In the genomic region with DNA sequence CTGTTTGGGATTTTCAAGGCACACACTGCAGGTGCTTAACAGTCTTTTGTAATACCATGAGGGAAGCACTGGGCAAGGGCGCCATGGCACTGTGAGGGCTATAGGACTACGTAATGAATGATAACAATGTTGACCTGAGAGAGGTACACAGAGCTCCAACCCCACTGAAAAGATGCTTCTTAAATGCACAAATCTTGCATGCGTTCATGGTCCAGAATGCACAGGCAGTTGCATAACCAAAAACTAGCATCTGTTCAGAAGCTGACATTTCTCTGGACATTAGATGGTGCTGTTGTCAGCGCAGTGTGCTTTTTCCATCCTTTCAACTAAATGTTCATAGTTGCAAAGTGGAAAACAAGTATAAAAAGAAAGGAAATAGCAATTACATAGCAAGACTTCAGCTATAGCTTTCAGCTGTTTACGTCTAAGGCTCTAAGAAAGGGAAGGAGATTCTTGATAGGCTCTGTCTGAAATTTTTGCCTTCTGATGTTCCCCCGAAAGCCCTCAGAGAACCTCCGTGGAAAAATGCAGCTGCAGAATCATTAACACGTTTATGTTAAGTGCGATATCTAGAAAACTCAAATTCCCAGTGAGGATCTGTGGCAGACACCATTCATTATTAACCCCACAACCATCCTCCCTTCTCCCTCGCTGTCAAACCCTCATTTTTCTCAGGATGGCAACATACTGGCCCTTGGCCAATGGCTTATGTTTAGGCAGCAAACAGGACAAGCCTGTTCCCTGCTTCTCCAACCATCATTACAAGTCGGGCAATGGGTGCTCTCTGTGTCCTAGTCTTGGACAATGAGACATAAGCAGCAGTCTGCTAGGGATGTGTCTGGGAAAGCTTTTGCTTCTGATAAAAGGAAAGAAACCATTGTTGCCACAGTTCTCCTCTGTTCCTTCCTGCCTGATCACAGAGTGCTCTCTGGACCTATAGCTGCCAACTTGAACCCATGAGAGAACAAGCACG, we compare ENCODE assay signal across 8 cellular contexts. TPM values are rescaled to one million over a fixed set of nuclear protein-coding genes. Genes with fewer than 3 reads are reported as not detected.
DNase-seq lines count a peak whose midpoint lies in the region; ATAC-seq and TF ChIP-seq lines count a peak whose summit lies in the region.

No MANE protein-coding gene starts in this region.

- H2AFZ ChIP-seq in KMS-11 (ENCODE audit: low read depth) (no peak overlapping the region), neuronal stem cell (ENCODE audit: low read length) (no peak overlapping the region)

- H3K79me1 ChIP-seq in neuronal stem cell (ENCODE audit: low read depth, low read length): no peaks in the 10 kb centered on the region

- H3K9me3 ChIP-seq in T-helper 17 cell (ENCODE audit: control insufficient read depth, low read length, poor library complexity, severe bottlenecking) (no peaks in the 10 kb centered on the region), esophagus muscularis mucosa (no peaks in the 10 kb centered on the region), neuronal stem cell (replicated peaks in 1 of 2; ENCODE audit: control insufficient read depth in 2 of 2, insufficient read depth in 1 of 2, low read depth in 1 of 2, low read length in 2 of 2) (no peaks in the 10 kb centered on the region)

- TF ChIP-seq EP300 in esophagus muscularis mucosa (IDR thresholded peaks at IDR 0.05): no peak

- DNase-seq in DMS 273 (lab: John Stamatoyannopoulos, UW; ENCODE audit: unreplicated experiment): peak; percentile 67
- DNase-seq in DMS 273 treated with DMSO at 0.1 percent for 48 hours (lab: John Stamatoyannopoulos, UW): no peak
- DNase-seq in T-helper 17 cell: no peak
- DNase-seq in esophagus muscularis mucosa (ENCODE audit: extremely low spot score): no peak
- DNase-seq in neuronal stem cell (ENCODE audit: low spot score): peak; percentile 11

- H3K14ac ChIP-seq in neuronal stem cell (ENCODE audit: low read length): no peak overlapping the region

- WGBS in esophagus muscularis mucosa: 27% methylated on average over 12 of the region's 12 CpGs
- no CpG with 5 or more reads among the region's 12 CpGs for WGBS in neuronal stem cell (ENCODE audit: extremely low coverage in 2 of 2, insufficient read length in 2 of 2, insufficient replicate concordance in 1 of 2), 2 donors

- H3K4me3 Mint-ChIP-seq in T-helper 17 cell: peak overlapping the region; percentile 12

- H2BK15ac ChIP-seq in neuronal stem cell (ENCODE audit: low read length): no peak overlapping the region

- ATAC-seq in T-helper 17 cell (peak; percentile 59), GM21390 (IDR thresholded peaks at IDR 0.05; ENCODE audit: unreplicated experiment) (no peak), GM18517 (IDR thresholded peaks at IDR 0.05; ENCODE audit: unreplicated experiment) (no peak)

- peaks cover 4% of the 10 kb centered on the region for H3K36me3 Mint-ChIP-seq in T-helper 17 cell (ENCODE audit: low read depth)

- no peak overlapping the region for H2BK120ac ChIP-seq in neuronal stem cell (ENCODE audit: low read depth, low read length)

- no peak overlapping the region for H3K18ac ChIP-seq in neuronal stem cell (ENCODE audit: low read length)

- H3K27me3 ChIP-seq in KMS-11 (ENCODE audit: insufficient read depth, low read depth): no peaks in the 10 kb centered on the region
- peaks cover 0 to 3% (median 0%) of the 10 kb centered on the region in 4 donors for H3K27me3 ChIP-seq in esophagus muscularis mucosa
- H3K27me3 ChIP-seq in neuronal stem cell (ENCODE audit: control insufficient read depth in 3 of 3, insufficient read depth in 3 of 3, low read depth in 1 of 3, low read length in 3 of 3): peaks cover 0 to 11% (median 0%) of the 10 kb centered on the region in 3 experiments

- no peak overlapping the region for H4K91ac ChIP-seq in neuronal stem cell (ENCODE audit: low read depth, low read length, poor library complexity)

- no peaks in the 10 kb centered on the region for H3K79me2 ChIP-seq in KMS-11 (ENCODE audit: insufficient read depth, low read depth)

- no peak overlapping the region for H3K23ac ChIP-seq in neuronal stem cell (ENCODE audit: low read depth, low read length, poor library complexity)

- H3K27ac ChIP-seq in KMS-11 (no peak overlapping the region), esophagus muscularis mucosa (replicated peaks in 1 of 4) (peak overlapping the region in 3 of 4 donors; percentile 46 to 57 (median 52)), neuronal stem cell (replicated peaks; ENCODE audit: low read length) (no peak overlapping the region)

- H3K36me3 ChIP-seq in KMS-11 (ENCODE audit: insufficient read depth): no peaks in the 10 kb centered on the region
- no peaks in the 10 kb centered on the region for H3K36me3 ChIP-seq in esophagus muscularis mucosa
- no peaks in the 10 kb centered on the region for H3K36me3 ChIP-seq in neuronal stem cell (replicated peaks in 1 of 2; ENCODE audit: control insufficient read depth in 2 of 2, insufficient read depth in 2 of 2, low read length in 2 of 2)

- intact Hi-C loops in esophagus muscularis mucosa (cut with DNase I): loop anchor here (5.0 kb wide), 1 partner anchor 600 kb away; no protein-coding TSS in a partner anchor

- no peak overlapping the region for H2BK5ac ChIP-seq in neuronal stem cell (ENCODE audit: low read length)

- no peak overlapping the region for H2AK5ac ChIP-seq in neuronal stem cell (ENCODE audit: low read depth, low read length)

- H3K4me2 ChIP-seq in KMS-11: no peak overlapping the region
- H3K4me2 ChIP-seq in neuronal stem cell (ENCODE audit: insufficient read depth, low read length, poor library complexity, severe bottlenecking): no peak overlapping the region

- H3K27ac Mint-ChIP-seq in T-helper 17 cell: no peak overlapping the region

- no peaks in the 10 kb centered on the region for H4K20me1 ChIP-seq in KMS-11 (ENCODE audit: insufficient read depth)

- no peak overlapping the region for H4K8ac ChIP-seq in neuronal stem cell (ENCODE audit: low read depth, low read length)

- no peak overlapping the region for H3K4ac ChIP-seq in neuronal stem cell (ENCODE audit: low read length)

- H3K27me3 Mint-ChIP-seq in T-helper 17 cell: peaks cover 23% of the 10 kb centered on the region

- H3K4me3 ChIP-seq in KMS-11 (IDR thresholded peaks at IDR 0.05; ENCODE audit: insufficient read depth, low read depth, low read length) (no peak overlapping the region), esophagus muscularis mucosa (peak overlapping the region; percentile 11 to 32 (median 27)), neuronal stem cell (ENCODE audit: low read length in 2 of 2) (no peak overlapping the region)

- H3K4me1 Mint-ChIP-seq in T-helper 17 cell: peaks cover 8% of the 10 kb centered on the region

- TF ChIP-seq POLR2A in esophagus muscularis mucosa (IDR thresholded peaks at IDR 0.05; ENCODE audit: low read depth): no peak

- peak; percentile 52 for TF ChIP-seq CTCF in KMS-11 (conservative IDR thresholded peaks at IDR 0.05; ENCODE audit: low read depth, low read length)
- TF ChIP-seq CTCF in esophagus muscularis mucosa (IDR thresholded peaks at IDR 0.05): peak; percentile 69 to 80 (median 77)

- no peak overlapping the region for H3K9ac ChIP-seq in KMS-11
- no peak overlapping the region for H3K9ac ChIP-seq in neuronal stem cell (ENCODE audit: low read depth, low read length, poor library complexity)

- peaks cover 14% of the 10 kb centered on the region for H3K4me1 ChIP-seq in KMS-11 (ENCODE audit: low read depth, poor library complexity, severe bottlenecking)
- H3K4me1 ChIP-seq in esophagus muscularis mucosa: peaks cover 6 to 14% (median 12%) of the 10 kb centered on the region in 4 donors
- peaks cover 2 to 5% of the 10 kb centered on the region in 2 donors for H3K4me1 ChIP-seq in neuronal stem cell (ENCODE audit: control insufficient read depth in 2 of 2, insufficient read depth in 1 of 2, low read depth in 1 of 2, low read length in 2 of 2)

- H2BK12ac ChIP-seq in neuronal stem cell (ENCODE audit: low read length): no peak overlapping the region

RNA-seq across cellular contexts. Expression of a gene that starts 8.2 kb away (rescaled TPM):
- total RNA-seq in T-helper 17 cell: 10 to 100 TPM; 31.7 to 33.8 TPM
- 10 to 100 TPM in 2 of 4 donors, 1 to 10 TPM in 2; 5.8 to 11.1 (median 9.8) TPM for total RNA-seq in esophagus muscularis mucosa
- 20.2 TPM for polyA plus RNA-seq in neuronal stem cell (2013, experiment 1 of 2)
- polyA plus RNA-seq in neuronal stem cell (2013, experiment 2 of 2): 19.1 TPM

Comparison
In these comparisons a context has a peak if more than half of its experiments do, and no peak if none do; other contexts are left out.
1. DNase-seq: peak in DMS 273 (single experiment) and neuronal stem cell (single experiment); none in DMS 273 treated with DMSO at 0.1 percent for 48 hours (single experiment), T-helper 17 cell (0 of 3) and esophagus muscularis mucosa (single experiment).
2. H3K27ac ChIP-seq: peak in esophagus muscularis mucosa (3 of 4); none in KMS-11 (single experiment) and neuronal stem cell (single experiment).
3. H3K4me3 ChIP-seq: peak in esophagus muscularis mucosa (4 of 4); none in KMS-11 (single experiment) and neuronal stem cell (0 of 2).